1 cellular context compared by ENCODE assay signal in the genomic region with DNA sequence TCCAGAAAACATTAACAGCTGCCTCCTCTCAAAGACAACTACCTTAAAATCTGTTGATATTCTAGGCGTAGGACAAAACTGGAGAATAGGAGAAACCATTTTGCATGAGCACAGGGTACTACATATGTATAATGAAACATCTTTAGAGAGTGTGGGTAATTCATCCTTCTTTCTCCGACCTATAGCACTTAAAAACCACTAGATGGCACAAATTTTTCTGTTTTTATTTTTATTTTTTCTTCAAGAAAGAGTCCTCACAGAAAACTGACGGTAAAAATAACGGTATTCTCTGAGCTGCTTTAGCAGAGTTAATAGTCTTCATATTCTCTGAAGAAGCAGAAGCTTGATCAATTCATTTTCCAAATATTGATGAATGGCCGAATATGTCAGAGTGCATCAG.
TF ChIP-seq lines count a peak whose summit lies in the region.

No MANE protein-coding gene starts in this region.

TF ChIP-seq in IMR-90, 13 proteins besides CTCF, POLR2A, EP300 and RAD21 (continued from another document):
- TF ChIP-seq, protein P1, sequence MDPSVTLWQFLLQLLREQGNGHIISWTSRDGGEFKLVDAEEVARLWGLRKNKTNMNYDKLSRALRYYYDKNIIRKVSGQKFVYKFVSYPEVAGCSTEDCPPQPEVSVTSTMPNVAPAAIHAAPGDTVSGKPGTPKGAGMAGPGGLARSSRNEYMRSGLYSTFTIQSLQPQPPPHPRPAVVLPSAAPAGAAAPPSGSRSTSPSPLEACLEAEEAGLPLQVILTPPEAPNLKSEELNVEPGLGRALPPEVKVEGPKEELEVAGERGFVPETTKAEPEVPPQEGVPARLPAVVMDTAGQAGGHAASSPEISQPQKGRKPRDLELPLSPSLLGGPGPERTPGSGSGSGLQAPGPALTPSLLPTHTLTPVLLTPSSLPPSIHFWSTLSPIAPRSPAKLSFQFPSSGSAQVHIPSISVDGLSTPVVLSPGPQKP (IDR thresholded peaks at IDR 0.05; ENCODE audit: borderline replicate concordance, low read depth, low read length): no peak
- TF ChIP-seq CHD1 (IDR thresholded peaks at IDR 0.05; ENCODE audit: low read depth, low read length) (no peak), RFX5 (IDR thresholded peaks at IDR 0.05; ENCODE audit: low read depth, low read length) (no peak), CEBPB (IDR thresholded peaks at IDR 0.05; ENCODE audit: low read depth, low read length) (no peak), RCOR1 (IDR thresholded peaks at IDR 0.05; ENCODE audit: insufficient replicate concordance, low read length) (no peak), MXI1 (IDR thresholded peaks at IDR 0.05; ENCODE audit: borderline replicate concordance, low read depth, low read length) (no peak)
- TF ChIP-seq, protein P2, sequence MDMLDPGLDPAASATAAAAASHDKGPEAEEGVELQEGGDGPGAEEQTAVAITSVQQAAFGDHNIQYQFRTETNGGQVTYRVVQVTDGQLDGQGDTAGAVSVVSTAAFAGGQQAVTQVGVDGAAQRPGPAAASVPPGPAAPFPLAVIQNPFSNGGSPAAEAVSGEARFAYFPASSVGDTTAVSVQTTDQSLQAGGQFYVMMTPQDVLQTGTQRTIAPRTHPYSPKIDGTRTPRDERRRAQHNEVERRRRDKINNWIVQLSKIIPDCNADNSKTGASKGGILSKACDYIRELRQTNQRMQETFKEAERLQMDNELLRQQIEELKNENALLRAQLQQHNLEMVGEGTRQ (IDR thresholded peaks at IDR 0.05; ENCODE audit: low read depth, low read length): no peak
